ENCODE assay signal across 7 cellular contexts in genomic region chr6:23752414-23752813, GRCh38.
"Had no signal": no experiment of that assay in that cellular context is flagged by ENCODE, and none has a peak within 500 bp of the region (broad histone marks: within the 10 kb centered on the region; RNA-seq: fewer than 3 reads in every experiment).

No MANE protein-coding gene starts in this region.

- H3K27ac Mint-ChIP-seq: IgD-negative memory B cell had no signal

- ATAC-seq: HepG2, K562 had no signal

- H3K4me3 Mint-ChIP-seq: IgD-negative memory B cell had no signal

- H3K27ac ChIP-seq: HL-60 had no signal

- H3K4me3 ChIP-seq: K562 had no signal

- DNase-seq: IMR-90, KBM-7 had no signal

- H3K27me3 Mint-ChIP-seq: IgD-negative memory B cell had no signal

- H3K4me1 Mint-ChIP-seq: IgD-negative memory B cell had no signal

- FAIRE-seq: HepG2, HTR-8/SVneo, K562 had no signal
